In genomic region chr17:42288078-42288984, GRCh38 we compare ENCODE assay signal across 2 cellular contexts.
TF ChIP-seq lines count a peak whose summit lies in the region.

TSS of gene STAT5A (plus strand) at chr17:42288498. CDS start at chr17:42289412, 914 bp downstream.

TF ChIP-seq in A549, 52 proteins besides CTCF, POLR2A, EP300 and RAD21 (continued from another document):
- peak; percentile 48; the same call in 1 of the 2 replicates for TF ChIP-seq KDM1A (IDR thresholded peaks at IDR 0.05; ENCODE audit: low read depth)
- peak; percentile 19 to 42; a peak in 1 of 5 replicates for TF ChIP-seq JUN (IDR thresholded peaks at IDR 0.05)
- TF ChIP-seq RFX5 (IDR thresholded peaks at IDR 0.05): peak; percentile 91
- no peak for TF ChIP-seq REST (IDR thresholded peaks at IDR 0.05)
- no peak for TF ChIP-seq NR3C1 (IDR thresholded peaks at IDR 0.05)

TF ChIP-seq in GM12878, 131 proteins besides CTCF, POLR2A, EP300 and RAD21 (continued from another document and continues in another):
- TF ChIP-seq JUNB (IDR thresholded peaks at IDR 0.05) (no peak), ASH2L (IDR thresholded peaks at IDR 0.05; ENCODE audit: borderline replicate concordance, low read depth) (peak; percentile 48; the same call in 1 of the 2 replicates), TBL1XR1 (IDR thresholded peaks at IDR 0.05; ENCODE audit: low read depth, low read length) (no peak; the same call in 1 of the 2 replicates), ATF2 (IDR thresholded peaks at IDR 0.05; ENCODE audit: low read length) (no peak), NBN (IDR thresholded peaks at IDR 0.05) (no peak), PKNOX1 (IDR thresholded peaks at IDR 0.05) (no peak), ZSCAN29 (IDR thresholded peaks at IDR 0.05) (no peak), IRF3 (IDR thresholded peaks at IDR 0.05) (no peak), SMARCA5 (IDR thresholded peaks at IDR 0.05) (peak; percentile 78; the same call in 1 of the 2 replicates), ZNF217 (IDR thresholded peaks at IDR 0.05) (peak; percentile 71; the same call in 1 of the 2 replicates), WRNIP1 (IDR thresholded peaks at IDR 0.05; ENCODE audit: borderline replicate concordance, low read depth, low read length) (no peak), E2F4 (IDR thresholded peaks at IDR 0.05; ENCODE audit: low read depth, low read length) (no peak), SUZ12 (IDR thresholded peaks at IDR 0.05; ENCODE audit: unreplicated experiment) (no peak), BCLAF1 (IDR thresholded peaks at IDR 0.05) (no peak), ZNF24 (IDR thresholded peaks at IDR 0.05) (no peak; the same call in 1 of the 2 replicates), ZNF622 (IDR thresholded peaks at IDR 0.05) (no peak), SIX5 (IDR thresholded peaks at IDR 0.05; ENCODE audit: low read depth, low read length, severe bottlenecking) (no peak), MLLT1 (IDR thresholded peaks at IDR 0.05) (no peak), ZBED1 (IDR thresholded peaks at IDR 0.05; ENCODE audit: borderline replicate concordance) (no peak), FOXM1 (IDR thresholded peaks at IDR 0.05; ENCODE audit: low read depth, low read length) (no peak), IKZF2 (IDR thresholded peaks at IDR 0.05) (peak; percentile 16 to 44; a peak in 2 of 4 replicates), ZNF207 (IDR thresholded peaks at IDR 0.05; ENCODE audit: borderline replicate concordance) (peak; percentile 41; the same call in 1 of the 2 replicates), HDAC2 (IDR thresholded peaks at IDR 0.05) (no peak), RELB (IDR thresholded peaks at IDR 0.05; ENCODE audit: low read depth) (no peak; the same call in 1 of the 2 replicates), TCF3 (IDR thresholded peaks at IDR 0.05; ENCODE audit: borderline replicate concordance, insufficient read depth, low read depth, low read length) (0 out of 2 replicates have a peak, but pooled peaks have one; percentile 21), HCFC1 (IDR thresholded peaks at IDR 0.05; ENCODE audit: low read length) (no peak), SMAD1 (IDR thresholded peaks at IDR 0.05; ENCODE audit: low read depth, partially characterized antibody) (no peak), ZBTB4 (CRISPR knock-in tag; IDR thresholded peaks at IDR 0.05) (no peak), SRF (IDR thresholded peaks at IDR 0.05; ENCODE audit: low read depth in 2 of 2, low read length in 2 of 2) (no peak), CHD4 (IDR thresholded peaks at IDR 0.05) (no peak), CUX1 (IDR thresholded peaks at IDR 0.05; ENCODE audit: insufficient replicate concordance, low read depth, low read length) (no peak), ESRRA (IDR thresholded peaks at IDR 0.05; ENCODE audit: low read length) (no peak), ETV6 (conservative IDR thresholded peaks at IDR 0.05 in 1 of 2, IDR thresholded peaks at IDR 0.05 in 1 of 2; ENCODE audit: borderline replicate concordance in 1 of 2, low read depth in 1 of 2) (no peak), NRF1 (conservative IDR thresholded peaks at IDR 0.05; ENCODE audit: low read depth, low read length) (no peak), EZH2 (IDR thresholded peaks at IDR 0.05; ENCODE audit: borderline replicate concordance, control insufficient read depth, low read depth, low read length) (no peak), CREM (IDR thresholded peaks at IDR 0.05; ENCODE audit: low read depth) (0 out of 2 replicates have a peak, but pooled peaks have one; percentile 13), YBX1 (IDR thresholded peaks at IDR 0.05) (no peak), POLR2AphosphoS5 (IDR thresholded peaks at IDR 0.05; ENCODE audit: low read length) (peak; percentile 61), BHLHE40 (IDR thresholded peaks at IDR 0.05; ENCODE audit: borderline replicate concordance in 1 of 2, low read depth in 2 of 2, low read length in 1 of 2) (peak; percentile 26 to 51; a peak in 3 of 4 replicates), BACH1 (IDR thresholded peaks at IDR 0.05; ENCODE audit: borderline replicate concordance) (no peak)
